ENCODE assay signal across 28 cellular contexts in genomic region chr15:52290800-52291199, GRCh38. TPM values are rescaled to one million over a fixed set of nuclear protein-coding genes. Genes with fewer than 3 reads are reported as not detected.
DNase-seq lines count a peak whose midpoint lies in the region; ATAC-seq and TF ChIP-seq lines count a peak whose summit lies in the region.
"Had no signal": no experiment of that assay in that cellular context is flagged by ENCODE, and none has a peak within 500 bp of the region (broad histone marks: within the 10 kb centered on the region; RNA-seq: fewer than 3 reads in every experiment).

No MANE protein-coding gene starts in this region.

- no peaks in the 10 kb centered on the region for H3K36me3 ChIP-seq in MM.1S (replicated peaks; ENCODE audit: insufficient read depth, low read length)
- no peaks in the 10 kb centered on the region for H3K36me3 ChIP-seq in left lung
- H3K36me3 ChIP-seq: brain microvascular endothelial cell, gastroesophageal sphincter, HAP-1, ovary, tibial artery had no signal

- CTCF ChIA-PET in activated CD8-positive, alpha-beta T cell treated with anti-CD3 and anti-CD28 coated beads, Interleukin-2, amount 10 ng/mL, durations not matched to agents 7 days and 5 days (lab: Charles Lee) = interaction anchor here (1.1 to 3.0 kb wide), 3 partner anchors 12 to 34 kb away, joined by 3 to 10 read pairs (median 4); no protein-coding TSS in a partner anchor
- CTCF ChIA-PET in activated CD8-positive, alpha-beta T cell treated with anti-CD3 and anti-CD28 coated beads for 36 hours (lab: Charles Lee) = no interaction called here

- no peak for DNase-seq in activated CD8-positive, alpha-beta T cell treated with anti-CD3 and anti-CD28 coated beads, Interleukin-2, amount 10 ng/mL, durations not matched to agents 7 days and 5 days
- DNase-seq in activated CD8-positive, alpha-beta T cell treated with anti-CD3 and anti-CD28 coated beads for 36 hours = no peak
- DNase-seq in MM.1S (no peak), epithelial cell of proximal tubule (ENCODE audit: low read depth) (peak; percentile 27), HCEC 1CT (no peak), DMS53 (lab: John Stamatoyannopoulos, UW) (no peak), left lung (no peak)
- no peak for DNase-seq in stimulated activated naive B cell treated with anti-CD40 and anti-IgM and Interleukin-4, amounts not matched to agents 10 μg/mL and 1 μg/mL and 100 μg/mL, for 72 hours
- DNase-seq: activated CD4-positive, alpha-beta T cell treated with anti-CD3 and anti-CD28 coated beads, Interleukin-2, amount 50 U/mL, for 48 hours; activated gamma-delta T cell treated with Interleukin-2 at 50 U/mL for 16 hours; activated T-cell treated with anti-CD3 and anti-CD28 coated beads for 4 hours; AML-193; brain microvascular endothelial cell; effector CD8-positive, alpha-beta T cell; hypothalamus; NCI-H1417; NCI-H2107; NCI-H446; OCI-M1; ovary; T1000; tibial artery had no signal

- H3K4me1 ChIP-seq in MM.1S (ENCODE audit: low read length) (peaks cover 43% of the 10 kb centered on the region), left lung (peaks cover 0 to 22% of the 10 kb centered on the region in 2 donors)
- H3K4me1 ChIP-seq: HAP-1 had no signal

- H3K27me3 Mint-ChIP-seq in activated CD8-positive, alpha-beta T cell treated with anti-CD3 and anti-CD28 coated beads, Interleukin-2, amount 10 ng/mL, durations not matched to agents 7 days and 5 days (ENCODE audit: low read depth) = peaks cover 31% of the 10 kb centered on the region
- H3K27me3 Mint-ChIP-seq in activated CD8-positive, alpha-beta T cell treated with anti-CD3 and anti-CD28 coated beads for 36 hours = peaks cover 19% of the 10 kb centered on the region
- H3K27me3 Mint-ChIP-seq in stimulated activated naive B cell treated with anti-CD40 and anti-IgM and Interleukin-4, amounts not matched to agents 10 μg/mL and 1 μg/mL and 100 μg/mL, for 72 hours = peaks cover 16 to 26% of the 10 kb centered on the region in 2 donors

- H3K4me3 Mint-ChIP-seq in activated CD8-positive, alpha-beta T cell treated with anti-CD3 and anti-CD28 coated beads, Interleukin-2, amount 10 ng/mL, durations not matched to agents 7 days and 5 days = no peak overlapping the region
- no peak overlapping the region for H3K4me3 Mint-ChIP-seq in activated CD8-positive, alpha-beta T cell treated with anti-CD3 and anti-CD28 coated beads for 36 hours
- no peak overlapping the region for H3K4me3 Mint-ChIP-seq in stimulated activated naive B cell treated with anti-CD40 and anti-IgM and Interleukin-4, amounts not matched to agents 10 μg/mL and 1 μg/mL and 100 μg/mL, for 72 hours
- H3K4me3 Mint-ChIP-seq: natural killer cell treated with Interleukin-12 subunit alpha and Interleukin-12 subunit beta and Interleukin-15 and Interleukin-18, amount 100 ng/mL, for 72 hours; stimulated activated naive CD8-positive, alpha-beta T cell treated with anti-CD3 and anti-CD28 coated beads, Interleukin-15, Interleukin-2, amounts not matched to agents 100 ng/mL and 50 ng/mL, for 24 hours had no signal

- POLR2A ChIA-PET in activated CD8-positive, alpha-beta T cell treated with anti-CD3 and anti-CD28 coated beads, Interleukin-2, amount 10 ng/mL, durations not matched to agents 7 days and 5 days (lab: Charles Lee) = no interaction called here
- POLR2A ChIA-PET in activated CD8-positive, alpha-beta T cell treated with anti-CD3 and anti-CD28 coated beads for 36 hours (lab: Charles Lee) = interaction anchor here (0.6 kb wide), 1 partner anchor 252 kb away, joined by 3 read pairs; no protein-coding TSS in a partner anchor

- peak overlapping the region; percentile 26 for H3K27ac Mint-ChIP-seq in activated CD8-positive, alpha-beta T cell treated with anti-CD3 and anti-CD28 coated beads, Interleukin-2, amount 10 ng/mL, durations not matched to agents 7 days and 5 days
- no peak overlapping the region for H3K27ac Mint-ChIP-seq in activated CD8-positive, alpha-beta T cell treated with anti-CD3 and anti-CD28 coated beads for 36 hours
- H3K27ac Mint-ChIP-seq in stimulated activated naive B cell treated with anti-CD40 and anti-IgM and Interleukin-4, amounts not matched to agents 10 μg/mL and 1 μg/mL and 100 μg/mL, for 72 hours = peak overlapping the region; percentile 78
- H3K27ac Mint-ChIP-seq: natural killer cell treated with Interleukin-12 subunit alpha and Interleukin-12 subunit beta and Interleukin-15 and Interleukin-18, amount 100 ng/mL, for 72 hours; stimulated activated naive CD8-positive, alpha-beta T cell treated with anti-CD3 and anti-CD28 coated beads, Interleukin-15, Interleukin-2, amounts not matched to agents 100 ng/mL and 50 ng/mL, for 24 hours had no signal

- ATAC-seq in activated CD8-positive, alpha-beta T cell treated with anti-CD3 and anti-CD28 coated beads, Interleukin-2, amount 10 ng/mL, durations not matched to agents 7 days and 5 days = no peak
- no peak for ATAC-seq in activated CD8-positive, alpha-beta T cell treated with anti-CD3 and anti-CD28 coated beads for 36 hours
- peak in 1 of 2 donors; percentile 20 for ATAC-seq in stimulated activated naive B cell treated with anti-CD40 and anti-IgM and Interleukin-4, amounts not matched to agents 10 μg/mL and 1 μg/mL and 100 μg/mL, for 72 hours (replicated peaks)
- ATAC-seq in left lung = no peak
- ATAC-seq: gastroesophageal sphincter, Right ventricle myocardium inferior, sciatic nerve had no signal

- no peaks in the 10 kb centered on the region for H3K9me3 Mint-ChIP-seq in activated CD8-positive, alpha-beta T cell treated with anti-CD3 and anti-CD28 coated beads, Interleukin-2, amount 10 ng/mL, durations not matched to agents 7 days and 5 days (ENCODE audit: insufficient read depth)
- H3K9me3 Mint-ChIP-seq in activated CD8-positive, alpha-beta T cell treated with anti-CD3 and anti-CD28 coated beads for 36 hours = no peaks in the 10 kb centered on the region
- peaks cover 0 to 2% of the 10 kb centered on the region in 2 donors for H3K9me3 Mint-ChIP-seq in stimulated activated naive B cell treated with anti-CD40 and anti-IgM and Interleukin-4, amounts not matched to agents 10 μg/mL and 1 μg/mL and 100 μg/mL, for 72 hours
- H3K9me3 Mint-ChIP-seq: natural killer cell treated with Interleukin-12 subunit alpha and Interleukin-12 subunit beta and Interleukin-15 and Interleukin-18, amount 100 ng/mL, for 72 hours; stimulated activated naive CD8-positive, alpha-beta T cell treated with anti-CD3 and anti-CD28 coated beads, Interleukin-15, Interleukin-2, amounts not matched to agents 100 ng/mL and 50 ng/mL, for 24 hours had no signal

- H3K9me3 ChIP-seq in MM.1S (replicated peaks; ENCODE audit: insufficient read depth, low read length) (no peaks in the 10 kb centered on the region), left lung (no peaks in the 10 kb centered on the region)
- H3K9me3 ChIP-seq: gastroesophageal sphincter, HAP-1, ovary, tibial artery had no signal

- no peaks in the 10 kb centered on the region for H3K36me3 Mint-ChIP-seq in activated CD8-positive, alpha-beta T cell treated with anti-CD3 and anti-CD28 coated beads, Interleukin-2, amount 10 ng/mL, durations not matched to agents 7 days and 5 days (ENCODE audit: low read depth)
- no peaks in the 10 kb centered on the region for H3K36me3 Mint-ChIP-seq in activated CD8-positive, alpha-beta T cell treated with anti-CD3 and anti-CD28 coated beads for 36 hours (ENCODE audit: low read depth)
- peaks cover 0 to 3% of the 10 kb centered on the region in 2 donors for H3K36me3 Mint-ChIP-seq in stimulated activated naive B cell treated with anti-CD40 and anti-IgM and Interleukin-4, amounts not matched to agents 10 μg/mL and 1 μg/mL and 100 μg/mL, for 72 hours
- H3K36me3 Mint-ChIP-seq: natural killer cell treated with Interleukin-12 subunit alpha and Interleukin-12 subunit beta and Interleukin-15 and Interleukin-18, amount 100 ng/mL, for 72 hours had no signal

- intact Hi-C loops in activated CD8-positive, alpha-beta T cell treated with anti-CD3 and anti-CD28 coated beads for 36 hours (cut with micrococcal nuclease) = no loop called here
- intact Hi-C loops in left lung (cut with DNase I) = no loop called here

- no peak overlapping the region for H3K9ac ChIP-seq in MM.1S (ENCODE audit: low read length)

- H2AFZ ChIP-seq in MM.1S (ENCODE audit: low read length) = no peak overlapping the region

- H3K27me3 ChIP-seq in MM.1S (replicated peaks; ENCODE audit: insufficient read depth, low read length) (no peaks in the 10 kb centered on the region), left lung (peaks cover 12 to 30% of the 10 kb centered on the region in 2 donors)

- peak overlapping the region; percentile 23; the same call in 1 of the 2 replicates for H3K27ac ChIP-seq in MM.1S (ENCODE audit: low read length)
- peak overlapping the region in 1 of 2 donors; percentile 88 for H3K27ac ChIP-seq in left lung
- H3K27ac ChIP-seq: brain microvascular endothelial cell, gastroesophageal sphincter, ovary, tibial artery had no signal

- H3K79me2 ChIP-seq in MM.1S (ENCODE audit: low read length) = peaks cover 41% of the 10 kb centered on the region

- TF ChIP-seq CTCF in activated CD8-positive, alpha-beta T cell treated with anti-CD3 and anti-CD28 coated beads for 36 hours (IDR thresholded peaks at IDR 0.05) = no peak
- TF ChIP-seq CTCF in MM.1S (IDR thresholded peaks at IDR 0.05; ENCODE audit: low read length) (no peak), epithelial cell of proximal tubule (conservative IDR thresholded peaks at IDR 0.05; ENCODE audit: low read depth, low read length) (no peak), left lung (IDR thresholded peaks at IDR 0.05) (no peak)

- peak overlapping the region; percentile 1; the same call in 1 of the 2 replicates for H3K4me2 ChIP-seq in MM.1S (ENCODE audit: low read depth, low read length)

- H3K9me2 ChIP-seq in MM.1S (replicated peaks; ENCODE audit: insufficient read depth, low read length) = no peaks in the 10 kb centered on the region

- H3K4me1 Mint-ChIP-seq in activated CD8-positive, alpha-beta T cell treated with anti-CD3 and anti-CD28 coated beads, Interleukin-2, amount 10 ng/mL, durations not matched to agents 7 days and 5 days (ENCODE audit: low read depth) = peaks cover 46% of the 10 kb centered on the region
- H3K4me1 Mint-ChIP-seq in activated CD8-positive, alpha-beta T cell treated with anti-CD3 and anti-CD28 coated beads for 36 hours (ENCODE audit: low read depth) = peaks cover 3% of the 10 kb centered on the region
- peaks cover 26 to 45% of the 10 kb centered on the region in 2 donors for H3K4me1 Mint-ChIP-seq in stimulated activated naive B cell treated with anti-CD40 and anti-IgM and Interleukin-4, amounts not matched to agents 10 μg/mL and 1 μg/mL and 100 μg/mL, for 72 hours

- H3F3A ChIP-seq in MM.1S (ENCODE audit: insufficient read depth, low read length) = peaks cover 35% of the 10 kb centered on the region

- H4K20me1 ChIP-seq in MM.1S (ENCODE audit: insufficient read depth, low read length) = no peaks in the 10 kb centered on the region

- H3K4me3 ChIP-seq in MM.1S (ENCODE audit: low read length) (no peak overlapping the region), epithelial cell of proximal tubule (ENCODE audit: low read depth, low read length) (no peak overlapping the region), left lung (no peak overlapping the region)
- H3K4me3 ChIP-seq: gastroesophageal sphincter, HAP-1, ovary, tibial artery had no signal

RNA-seq across cellular contexts. Expression of gene MYO5C, which starts 4.8 kb away (rescaled TPM):
- total RNA-seq in activated CD8-positive, alpha-beta T cell treated with anti-CD3 and anti-CD28 coated beads, Interleukin-2, amount 10 ng/mL, durations not matched to agents 7 days and 5 days = 1 to 10 TPM; 2.5 to 3.2 TPM
- total RNA-seq in activated CD8-positive, alpha-beta T cell treated with anti-CD3 and anti-CD28 coated beads for 36 hours = 1 to 10 TPM; 1.3 to 1.9 TPM
- 16.9 and 22.3 TPM in 2 replicates for total RNA-seq in epithelial cell of proximal tubule
- total RNA-seq in left lung = 10 to 100 TPM; 78.3 to 89.2 TPM
